In genomic region chr3:29153811-29154210, GRCh38 we compare ENCODE assay signal across 12 cellular contexts.
DNase-seq lines count a peak whose midpoint lies in the region; ATAC-seq and TF ChIP-seq lines count a peak whose summit lies in the region.
"Had no signal": no experiment of that assay in that cellular context is flagged by ENCODE, and none has a peak within 500 bp of the region (broad histone marks: within the 10 kb centered on the region; RNA-seq: fewer than 3 reads in every experiment).

No MANE protein-coding gene starts in this region.

- H3K27ac Mint-ChIP-seq in stimulated activated naive CD8-positive, alpha-beta T cell treated with anti-CD3 and anti-CD28 coated beads, Interleukin-15, amount 100 ng/mL, for 72 hours, result no peak overlapping the region
- H3K27ac Mint-ChIP-seq: CD14-positive monocyte had no signal

- intact Hi-C loops in gastrocnemius medialis (cut with DNase I; ENCODE audit: low total_unique reads), result no loop called here

- H3K36me3 ChIP-seq in gastrocnemius medialis, result no peaks in the 10 kb centered on the region
- H3K36me3 ChIP-seq: thyroid gland had no signal

- no peaks in the 10 kb centered on the region for H3K9me3 ChIP-seq in gastrocnemius medialis
- H3K9me3 ChIP-seq: thyroid gland had no signal

- H3K4me3 Mint-ChIP-seq in stimulated activated naive CD8-positive, alpha-beta T cell treated with anti-CD3 and anti-CD28 coated beads, Interleukin-15, amount 100 ng/mL, for 72 hours, result no peak overlapping the region
- H3K4me3 Mint-ChIP-seq: CD14-positive monocyte had no signal

- H3K4me1 Mint-ChIP-seq in stimulated activated naive CD8-positive, alpha-beta T cell treated with anti-CD3 and anti-CD28 coated beads, Interleukin-15, amount 100 ng/mL, for 72 hours, result peaks cover 11% of the 10 kb centered on the region

- no peaks in the 10 kb centered on the region for H3K4me1 ChIP-seq in gastrocnemius medialis
- H3K4me1 ChIP-seq: thyroid gland had no signal

- no peak for TF ChIP-seq POLR2A in gastrocnemius medialis (IDR thresholded peaks at IDR 0.05)

- ATAC-seq in HG03342 (IDR thresholded peaks at IDR 0.05; ENCODE audit: unreplicated experiment) (peak; percentile 87), gastrocnemius medialis (no peak)
- peak; percentile 98 for ATAC-seq in stimulated activated naive CD8-positive, alpha-beta T cell treated with anti-CD3 and anti-CD28 coated beads, Interleukin-15, amount 100 ng/mL, for 72 hours

- no peak for TF ChIP-seq CTCF in gastrocnemius medialis (IDR thresholded peaks at IDR 0.05 in 4 of 5, conservative IDR thresholded peaks at IDR 0.05 in 1 of 5)

- no peaks in the 10 kb centered on the region for H3K27me3 ChIP-seq in gastrocnemius medialis
- H3K27me3 ChIP-seq: hepatocyte, thyroid gland had no signal

- DNase-seq in stimulated activated CD4-positive, alpha-beta T cell treated with anti-CD3 and anti-CD28 coated beads, Interleukin-15, amount 100 ng/mL, for 24 hours, result peak; percentile 53
- no peak for DNase-seq in stimulated activated CD4-positive, alpha-beta T cell treated with anti-CD3 and anti-CD28 coated beads, Interleukin-4, amount 100 ng/mL, for 4 hours
- DNase-seq in activated T-cell treated with anti-CD3 and anti-CD28 coated beads, Interleukin-2, amount 50 U/mL, for 48 hours, result peak; percentile 36 to 42
- peak in 1 of 2 donors; percentile 59 for DNase-seq in stimulated activated naive CD8-positive, alpha-beta T cell treated with anti-CD3 and anti-CD28 coated beads, Interleukin-15, amount 100 ng/mL, for 72 hours
- DNase-seq in NCI-H2081 treated with DMSO at 0.1 percent for 48 hours (lab: John Stamatoyannopoulos, UW) (no peak), middle frontal gyrus (ENCODE audit: extremely low spot score, low spot score) (no peak), gastrocnemius medialis (no peak)
- DNase-seq: NCI-H1105, thyroid gland had no signal

- no peaks in the 10 kb centered on the region for H3K9me3 Mint-ChIP-seq in stimulated activated naive CD8-positive, alpha-beta T cell treated with anti-CD3 and anti-CD28 coated beads, Interleukin-15, amount 100 ng/mL, for 72 hours

- in situ Hi-C loops in gastrocnemius medialis (cut with MboI; ENCODE audit: low sequenced_read_pairs in 4 of 4), result no loop called here

- no peak overlapping the region for H3K4me3 ChIP-seq in gastrocnemius medialis
- H3K4me3 ChIP-seq: hepatocyte, thyroid gland had no signal

- peaks cover 16% of the 10 kb centered on the region for H3K27me3 Mint-ChIP-seq in stimulated activated naive CD8-positive, alpha-beta T cell treated with anti-CD3 and anti-CD28 coated beads, Interleukin-15, amount 100 ng/mL, for 72 hours

- H3K27ac ChIP-seq in gastrocnemius medialis, result no peak overlapping the region
- H3K27ac ChIP-seq: hepatocyte, thyroid gland had no signal

Comparison
In these comparisons a context has a peak if more than half of its experiments do, and no peak if none do; other contexts are left out.
1. DNase-seq: peak in stimulated activated CD4-positive, alpha-beta T cell treated with anti-CD3 and anti-CD28 coated beads, Interleukin-15, amount 100 ng/mL, for 24 hours (single experiment) and activated T-cell treated with anti-CD3 and anti-CD28 coated beads, Interleukin-2, amount 50 U/mL, for 48 hours (2 of 2); none in stimulated activated CD4-positive, alpha-beta T cell treated with anti-CD3 and anti-CD28 coated beads, Interleukin-4, amount 100 ng/mL, for 4 hours (0 of 2), NCI-H2081 treated with DMSO at 0.1 percent for 48 hours (single experiment), middle frontal gyrus (single experiment) and gastrocnemius medialis (0 of 2).
2. ATAC-seq: peak in HG03342 (single experiment) and stimulated activated naive CD8-positive, alpha-beta T cell treated with anti-CD3 and anti-CD28 coated beads, Interleukin-15, amount 100 ng/mL, for 72 hours (single experiment); none in gastrocnemius medialis (0 of 2).